Comparison of ENCODE assay signal across 26 cellular contexts in genomic region chr1:165508291-165508690, GRCh38. TPM values are rescaled to one million over a fixed set of nuclear protein-coding genes. Genes with fewer than 3 reads are reported as not detected.
"Had no signal": no experiment of that assay in that cellular context is flagged by ENCODE, and none has a peak within 500 bp of the region (broad histone marks: within the 10 kb centered on the region; RNA-seq: fewer than 3 reads in every experiment).

No MANE protein-coding gene starts in this region.

- H3K4me3 ChIP-seq: colonic mucosa, dorsolateral prefrontal cortex, left ventricle myocardium inferior, neural progenitor cell, testis, uterus had no signal

- H3K27me3 ChIP-seq: colonic mucosa, neural progenitor cell, testis, uterus had no signal

- H3K36me3 Mint-ChIP-seq: naive thymus-derived CD8-positive, alpha-beta T cell; neural progenitor cell; stimulated activated naive B cell treated with anti-CD40 and anti-IgM and Interleukin-4, amounts not matched to agents 10 μg/mL and 1 μg/mL and 100 μg/mL, for 72 hours had no signal

- H3K27ac Mint-ChIP-seq: activated naive CD4-positive, alpha-beta T cell treated with anti-CD3 and anti-CD28 coated beads for 36 hours; effector memory CD8-positive, alpha-beta T cell; naive thymus-derived CD8-positive, alpha-beta T cell; neural progenitor cell; progenitor cell of endocrine pancreas; stimulated activated naive B cell treated with anti-CD40 and anti-IgM and Interleukin-4, amounts not matched to agents 10 μg/mL and 1 μg/mL and 100 μg/mL, for 72 hours had no signal

- H3K4me2 ChIP-seq: neural progenitor cell had no signal

- H3K36me3 ChIP-seq: colonic mucosa, left ventricle myocardium inferior, neural progenitor cell, uterus, WERI-Rb-1 had no signal

- H3K4me1 Mint-ChIP-seq: naive thymus-derived CD8-positive, alpha-beta T cell; stimulated activated naive B cell treated with anti-CD40 and anti-IgM and Interleukin-4, amounts not matched to agents 10 μg/mL and 1 μg/mL and 100 μg/mL, for 72 hours had no signal

- H3K9ac ChIP-seq: neural progenitor cell had no signal

- DNase-seq: activated CD8-positive, alpha-beta memory T cell treated with anti-CD3 and anti-CD28 coated beads for 24 hours; activated CD8-positive, alpha-beta memory T cell treated with anti-CD3 and anti-CD28 coated beads, Interleukin-2, amount 50 U/mL, for 4 hours; activated naive CD4-positive, alpha-beta T cell treated with anti-CD3 and anti-CD28 coated beads for 36 hours; activated T-cell treated with anti-CD3 and anti-CD28 coated beads, Interleukin-2, amount 50 U/mL, for 48 hours; amygdala; colonic mucosa; dorsolateral prefrontal cortex; effector memory CD8-positive, alpha-beta T cell; hippocampal formation; left ventricle myocardium inferior; naive thymus-derived CD8-positive, alpha-beta T cell; stimulated activated CD4-positive, alpha-beta T cell treated with anti-CD3 and anti-CD28 coated beads, Interleukin-2, amount 100 ng/mL, for 48 hours; stimulated activated CD8-positive, alpha-beta memory T cell treated with anti-CD3 and anti-CD28 coated beads, Interleukin-4, amount 100 ng/mL, for 48 hours; stimulated activated naive B cell treated with anti-CD40 and anti-IgM and Interleukin-4, amounts not matched to agents 10 μg/mL and 1 μg/mL and 100 μg/mL, for 72 hours; testis; trophoblast cell; uterus; WERI-Rb-1 had no signal

- H3K27ac ChIP-seq: colonic mucosa, dorsolateral prefrontal cortex, left ventricle myocardium inferior, neural progenitor cell, testis, uterus, WERI-Rb-1 had no signal

- H2AFZ ChIP-seq: neural progenitor cell had no signal

- H3K9me3 ChIP-seq: colonic mucosa, left ventricle myocardium inferior, testis, uterus had no signal

- H3K9me3 Mint-ChIP-seq: activated naive CD4-positive, alpha-beta T cell treated with anti-CD3 and anti-CD28 coated beads for 36 hours; effector memory CD8-positive, alpha-beta T cell; neural progenitor cell had no signal

- H3K4me1 ChIP-seq: colonic mucosa, left ventricle myocardium inferior, neural progenitor cell, testis, uterus had no signal

- H3K4me3 Mint-ChIP-seq: activated naive CD4-positive, alpha-beta T cell treated with anti-CD3 and anti-CD28 coated beads for 36 hours; effector memory CD8-positive, alpha-beta T cell; naive thymus-derived CD8-positive, alpha-beta T cell; neural progenitor cell; stimulated activated naive B cell treated with anti-CD40 and anti-IgM and Interleukin-4, amounts not matched to agents 10 μg/mL and 1 μg/mL and 100 μg/mL, for 72 hours had no signal

RNA-seq across cellular contexts. Expression of gene LRRC52, which starts 35.5 kb away (rescaled TPM):
- total RNA-seq: activated naive CD4-positive, alpha-beta T cell treated with anti-CD3 and anti-CD28 coated beads for 36 hours; bronchial epithelial cell; colonic mucosa; endothelial cell of umbilical vein; esophagus mucosa; frontal cortex; lung microvascular endothelial cell; naive thymus-derived CD8-positive, alpha-beta T cell; omental fat pad; progenitor cell of endocrine pancreas; uterus had no signal
